In the genomic region with DNA sequence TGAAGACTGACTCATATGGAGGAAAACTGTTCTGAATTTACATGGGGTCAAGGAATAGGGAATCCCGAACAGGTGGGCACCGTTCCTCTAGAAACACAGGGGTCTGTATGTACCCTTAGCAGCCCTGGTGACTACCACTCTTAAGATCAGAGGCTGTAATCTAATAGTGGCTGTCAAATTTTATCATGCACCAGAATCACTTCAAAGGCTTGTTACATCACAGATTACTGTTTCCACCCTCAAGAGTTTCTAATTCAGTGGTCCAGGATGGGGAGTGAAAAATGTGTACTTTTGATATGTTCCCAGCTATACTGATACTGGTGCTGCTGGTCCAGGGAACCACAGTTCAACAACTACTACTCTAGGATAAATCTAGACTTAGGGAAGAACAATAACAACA, we compare ENCODE assay signal across 2 cellular contexts.
TF ChIP-seq lines count a peak whose summit lies in the region.

No MANE protein-coding gene starts in this region.

TF ChIP-seq in A549, 52 proteins besides CTCF, POLR2A, EP300 and RAD21:
- TF ChIP-seq, protein P1, sequence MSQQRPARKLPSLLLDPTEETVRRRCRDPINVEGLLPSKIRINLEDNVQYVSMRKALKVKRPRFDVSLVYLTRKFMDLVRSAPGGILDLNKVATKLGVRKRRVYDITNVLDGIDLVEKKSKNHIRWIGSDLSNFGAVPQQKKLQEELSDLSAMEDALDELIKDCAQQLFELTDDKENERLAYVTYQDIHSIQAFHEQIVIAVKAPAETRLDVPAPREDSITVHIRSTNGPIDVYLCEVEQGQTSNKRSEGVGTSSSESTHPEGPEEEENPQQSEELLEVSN (IDR thresholded peaks at IDR 0.05; ENCODE audit: borderline replicate concordance, low read depth) = no peak
- TF ChIP-seq GATA3 (IDR thresholded peaks at IDR 0.05; ENCODE audit: borderline replicate concordance) = no peak
- no peak for TF ChIP-seq JUN (IDR thresholded peaks at IDR 0.05)
- no peak for TF ChIP-seq CEBPB (IDR thresholded peaks at IDR 0.05)
- no peak for TF ChIP-seq HOXB5 (CRISPR knock-in tag; IDR thresholded peaks at IDR 0.05)
- TF ChIP-seq, protein P2, sequence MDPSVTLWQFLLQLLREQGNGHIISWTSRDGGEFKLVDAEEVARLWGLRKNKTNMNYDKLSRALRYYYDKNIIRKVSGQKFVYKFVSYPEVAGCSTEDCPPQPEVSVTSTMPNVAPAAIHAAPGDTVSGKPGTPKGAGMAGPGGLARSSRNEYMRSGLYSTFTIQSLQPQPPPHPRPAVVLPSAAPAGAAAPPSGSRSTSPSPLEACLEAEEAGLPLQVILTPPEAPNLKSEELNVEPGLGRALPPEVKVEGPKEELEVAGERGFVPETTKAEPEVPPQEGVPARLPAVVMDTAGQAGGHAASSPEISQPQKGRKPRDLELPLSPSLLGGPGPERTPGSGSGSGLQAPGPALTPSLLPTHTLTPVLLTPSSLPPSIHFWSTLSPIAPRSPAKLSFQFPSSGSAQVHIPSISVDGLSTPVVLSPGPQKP (IDR thresholded peaks at IDR 0.05; ENCODE audit: low read depth, low read length) = no peak
- TF ChIP-seq HEYL (CRISPR knock-in tag; IDR thresholded peaks at IDR 0.05) = no peak
- TF ChIP-seq MAX (IDR thresholded peaks at IDR 0.05) = no peak
- TF ChIP-seq TFCP2L1 (CRISPR knock-in tag; IDR thresholded peaks at IDR 0.05) = no peak
- no peak for TF ChIP-seq BHLHE40 (IDR thresholded peaks at IDR 0.05; ENCODE audit: low read depth, low read length)
- TF ChIP-seq ZFP36 (IDR thresholded peaks at IDR 0.05; ENCODE audit: borderline replicate concordance, partially characterized antibody) = no peak
- no peak for TF ChIP-seq SMC3 (IDR thresholded peaks at IDR 0.05)
- no peak for TF ChIP-seq FOXS1 (CRISPR knock-in tag; IDR thresholded peaks at IDR 0.05)
TF ChIP-seq in A549: peak in this region for 0.

TF ChIP-seq in K562, 482 proteins besides CTCF, POLR2A, EP300 and RAD21:
- TF ChIP-seq KHSRP (IDR thresholded peaks at IDR 0.05) (no peak), NR2F6 (CRISPR knock-in tag; IDR thresholded peaks at IDR 0.05) (no peak), SUPT5H (IDR thresholded peaks at IDR 0.05) (no peak)
- TF ChIP-seq, protein P3, sequence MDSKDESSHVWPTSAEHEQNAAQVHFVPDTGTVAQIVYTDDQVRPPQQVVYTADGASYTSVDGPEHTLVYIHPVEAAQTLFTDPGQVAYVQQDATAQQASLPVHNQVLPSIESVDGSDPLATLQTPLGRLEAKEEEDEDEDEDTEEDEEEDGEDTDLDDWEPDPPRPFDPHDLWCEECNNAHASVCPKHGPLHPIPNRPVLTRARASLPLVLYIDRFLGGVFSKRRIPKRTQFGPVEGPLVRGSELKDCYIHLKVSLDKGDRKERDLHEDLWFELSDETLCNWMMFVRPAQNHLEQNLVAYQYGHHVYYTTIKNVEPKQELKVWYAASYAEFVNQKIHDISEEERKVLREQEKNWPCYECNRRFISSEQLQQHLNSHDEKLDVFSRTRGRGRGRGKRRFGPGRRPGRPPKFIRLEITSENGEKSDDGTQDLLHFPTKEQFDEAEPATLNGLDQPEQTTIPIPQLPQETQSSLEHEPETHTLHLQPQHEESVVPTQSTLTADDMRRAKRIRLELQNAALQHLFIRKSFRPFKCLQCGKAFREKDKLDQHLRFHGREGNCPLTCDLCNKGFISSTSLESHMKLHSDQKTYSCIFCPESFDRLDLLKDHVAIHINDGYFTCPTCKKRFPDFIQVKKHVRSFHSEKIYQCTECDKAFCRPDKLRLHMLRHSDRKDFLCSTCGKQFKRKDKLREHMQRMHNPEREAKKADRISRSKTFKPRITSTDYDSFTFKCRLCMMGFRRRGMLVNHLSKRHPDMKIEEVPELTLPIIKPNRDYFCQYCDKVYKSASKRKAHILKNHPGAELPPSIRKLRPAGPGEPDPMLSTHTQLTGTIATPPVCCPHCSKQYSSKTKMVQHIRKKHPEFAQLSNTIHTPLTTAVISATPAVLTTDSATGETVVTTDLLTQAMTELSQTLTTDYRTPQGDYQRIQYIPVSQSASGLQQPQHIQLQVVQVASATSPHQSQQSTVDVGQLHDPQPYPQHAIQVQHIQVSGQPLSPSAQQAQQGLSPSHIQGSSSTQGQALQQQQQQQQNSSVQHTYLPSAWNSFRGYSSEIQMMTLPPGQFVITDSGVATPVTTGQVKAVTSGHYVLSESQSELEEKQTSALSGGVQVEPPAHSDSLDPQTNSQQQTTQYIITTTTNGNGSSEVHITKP (IDR thresholded peaks at IDR 0.05; ENCODE audit: partially characterized antibody) = peak; percentile 50
